ENCODE assay signal across 10 cellular contexts in the genomic region with DNA sequence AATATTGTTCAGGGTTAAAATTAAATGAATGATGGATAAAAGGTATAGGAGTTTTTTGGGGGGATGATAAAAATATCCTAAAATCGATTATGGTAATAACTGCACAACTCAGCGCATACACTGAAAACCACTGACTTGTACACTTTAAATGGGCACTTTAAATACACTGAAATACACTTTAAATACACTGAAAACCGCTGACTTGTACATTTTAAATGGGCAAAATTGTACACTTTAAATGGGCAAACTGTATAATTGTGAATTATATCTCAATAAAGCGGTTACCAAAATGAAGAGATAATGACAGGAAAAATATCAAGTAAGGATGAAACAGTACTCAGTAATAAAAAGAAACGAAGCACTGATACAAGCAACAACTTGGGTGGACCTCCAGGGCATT. TPM values are rescaled to one million over a fixed set of nuclear protein-coding genes. Genes with fewer than 3 reads are reported as not detected.
DNase-seq lines count a peak whose midpoint lies in the region; ATAC-seq and TF ChIP-seq lines count a peak whose summit lies in the region.
"Had no signal": no experiment of that assay in that cellular context is flagged by ENCODE, and none has a peak within 500 bp of the region (broad histone marks: within the 10 kb centered on the region; RNA-seq: fewer than 3 reads in every experiment).

No MANE protein-coding gene starts in this region.

- H3K27me3 Mint-ChIP-seq in CD4-positive, alpha-beta memory T cell, result no peaks in the 10 kb centered on the region
- H3K27me3 Mint-ChIP-seq in activated naive CD8-positive, alpha-beta T cell treated with anti-CD3 and anti-CD28 coated beads for 36 hours, result no peaks in the 10 kb centered on the region
- H3K27me3 Mint-ChIP-seq in naive thymus-derived CD4-positive, alpha-beta T cell, result no peaks in the 10 kb centered on the region

- no peak overlapping the region for H2AK9ac ChIP-seq in IMR-90 (replicated peaks; ENCODE audit: low read depth, low read length, poor library complexity)

- no peak for TF ChIP-seq POLR2A in IMR-90 (IDR thresholded peaks at IDR 0.05; ENCODE audit: low read depth, low read length)

- in situ Hi-C loops in IMR-90 (cut with MboI; ENCODE audit: low sequenced_read_pairs), result no loop called here

- H3K27ac Mint-ChIP-seq in CD4-positive, alpha-beta memory T cell, result peak overlapping the region; percentile 93 to 99 (median 98)
- no peak overlapping the region for H3K27ac Mint-ChIP-seq in activated naive CD8-positive, alpha-beta T cell treated with anti-CD3 and anti-CD28 coated beads for 36 hours
- H3K27ac Mint-ChIP-seq in naive thymus-derived CD4-positive, alpha-beta T cell, result peak overlapping the region; percentile 92 to 100 (median 97)

- CTCF ChIA-PET in CD4-positive, alpha-beta memory T cell (lab: Charles Lee; ENCODE audit: partially characterized antibody), result interaction anchor here (1.0 to 1.2 kb wide), 2 partner anchors 91 to 165 kb away, joined by 3 read pairs; no protein-coding TSS in a partner anchor
- CTCF ChIA-PET in IMR-90 (lab: Yijun Ruan, JAX), result no interaction called here
- CTCF ChIA-PET in naive thymus-derived CD4-positive, alpha-beta T cell (lab: Charles Lee), result no interaction called here

- no peak overlapping the region for H4K5ac ChIP-seq in IMR-90 (ENCODE audit: low read depth, low read length)

- peaks cover 15 to 32% (median 21%) of the 10 kb centered on the region in 4 donors for H3K4me1 Mint-ChIP-seq in CD4-positive, alpha-beta memory T cell
- H3K4me1 Mint-ChIP-seq in activated naive CD8-positive, alpha-beta T cell treated with anti-CD3 and anti-CD28 coated beads for 36 hours, result peaks cover 25% of the 10 kb centered on the region
- peaks cover 20 to 38% (median 28%) of the 10 kb centered on the region in 7 donors for H3K4me1 Mint-ChIP-seq in naive thymus-derived CD4-positive, alpha-beta T cell

- TF ChIP-seq CTCF in IMR-90 (conservative IDR thresholded peaks at IDR 0.05; ENCODE audit: low read depth, low read length) (no peak), heart right ventricle (IDR thresholded peaks at IDR 0.05) (no peak)

- no CpG with 5 or more reads among the region's 5 CpGs for WGBS in IMR-90 (ENCODE audit: extremely low coverage in 2 of 2, insufficient read length in 1 of 2), 2 experiments
- WGBS in heart right ventricle, 2 donors, result 89 to 97% methylated on average over 5 of the region's 5 CpGs

- peak overlapping the region; percentile 55 for H3K27ac ChIP-seq in CD4-positive, alpha-beta memory T cell (ENCODE audit: low read depth, low read length)
- H3K27ac ChIP-seq in IMR-90 (ENCODE audit: insufficient read depth, low read length) (no peak overlapping the region), heart right ventricle (peak overlapping the region in 1 of 10 donors; percentile 78)
- peak overlapping the region; percentile 94 for H3K27ac ChIP-seq in naive thymus-derived CD4-positive, alpha-beta T cell (ENCODE audit: low read depth, low read length)

- H4K20me1 ChIP-seq in IMR-90 (ENCODE audit: insufficient read depth, low read length), result peaks cover 3% of the 10 kb centered on the region; the same call in 1 of the 2 replicates

- POLR2A ChIA-PET in CD4-positive, alpha-beta memory T cell (lab: Charles Lee; ENCODE audit: partially characterized antibody), result interaction anchor here (2.5 to 5.0 kb wide), 2 partner anchors 35 to 81 kb away, joined by 12 to 27 read pairs; no protein-coding TSS in a partner anchor
- POLR2A ChIA-PET in IMR-90 (lab: Charles Lee; ENCODE audit: unreplicated experiment), result no interaction called here
- POLR2A ChIA-PET in naive thymus-derived CD4-positive, alpha-beta T cell (lab: Charles Lee), result interaction anchor here (0.5 to 1.4 kb wide), 4 partner anchors 35 to 164 kb away, joined by 3 to 6 read pairs (median 4); no protein-coding TSS in a partner anchor

- H3K36me3 ChIP-seq in CD4-positive, alpha-beta memory T cell (ENCODE audit: insufficient read depth, low read length), result peaks cover 5% of the 10 kb centered on the region
- H3K36me3 ChIP-seq in IMR-90 (ENCODE audit: control insufficient read depth, insufficient read depth, low read length) (peaks cover 5% of the 10 kb centered on the region; the same call in 1 of the 2 replicates), heart right ventricle (peaks cover 0 to 31% (median 8%) of the 10 kb centered on the region in 9 donors)
- H3K36me3 ChIP-seq in naive thymus-derived CD4-positive, alpha-beta T cell (ENCODE audit: control insufficient read depth in 2 of 3, insufficient read depth in 3 of 3, low read length in 3 of 3), result peaks cover 0 to 23% (median 7%) of the 10 kb centered on the region in 3 experiments

- no peak overlapping the region for H3K14ac ChIP-seq in IMR-90 (replicated peaks; ENCODE audit: low read depth, low read length)

- H3K4me3 Mint-ChIP-seq in CD4-positive, alpha-beta memory T cell, result peak overlapping the region in 7 of 8 donors; percentile 18 to 99 (median 97)
- peak overlapping the region; percentile 100 for H3K4me3 Mint-ChIP-seq in activated naive CD8-positive, alpha-beta T cell treated with anti-CD3 and anti-CD28 coated beads for 36 hours
- peak overlapping the region in 9 of 10 donors; percentile 86 to 100 (median 97) for H3K4me3 Mint-ChIP-seq in naive thymus-derived CD4-positive, alpha-beta T cell

- no peak overlapping the region for H3K23ac ChIP-seq in IMR-90 (ENCODE audit: low read depth, low read length)

- H3K56ac ChIP-seq in IMR-90 (ENCODE audit: extremely low read depth, insufficient read depth, low read length), result no peak overlapping the region

- H2BK15ac ChIP-seq in IMR-90 (ENCODE audit: low read depth, low read length), result no peak overlapping the region

- no peak overlapping the region for H2AK5ac ChIP-seq in IMR-90 (ENCODE audit: low read depth, low read length)

- H3K4me2 ChIP-seq in IMR-90 (ENCODE audit: low read depth, low read length), result no peak overlapping the region

- peaks cover 34 to 43% of the 10 kb centered on the region in 2 experiments for H3K79me1 ChIP-seq in IMR-90 (ENCODE audit: low read depth in 1 of 2, low read length in 2 of 2)

- H2AFZ ChIP-seq in IMR-90 (replicated peaks; ENCODE audit: low read length, poor library complexity), result no peak overlapping the region

- H4K91ac ChIP-seq in IMR-90 (ENCODE audit: insufficient read depth, low read depth, low read length), result no peak overlapping the region

- H3K9me1 ChIP-seq in IMR-90 (ENCODE audit: insufficient read depth, low read length), result peaks cover 11% of the 10 kb centered on the region

- H3K4me1 ChIP-seq in CD4-positive, alpha-beta memory T cell (ENCODE audit: insufficient read depth, low read length), result peaks cover 24% of the 10 kb centered on the region
- H3K4me1 ChIP-seq in IMR-90 (ENCODE audit: control insufficient read depth, insufficient read depth, low read length) (peaks cover 2% of the 10 kb centered on the region), heart right ventricle (peaks cover 0 to 16% (median 11%) of the 10 kb centered on the region in 9 donors)
- peaks cover 14 to 16% of the 10 kb centered on the region in 2 donors for H3K4me1 ChIP-seq in naive thymus-derived CD4-positive, alpha-beta T cell (ENCODE audit: control insufficient read depth in 2 of 2, insufficient read depth in 2 of 2, low read length in 2 of 2)

- TF ChIP-seq RAD21 in IMR-90 (IDR thresholded peaks at IDR 0.05; ENCODE audit: low read length), result no peak

- no peak for DNase-seq in CD4-positive, alpha-beta memory T cell
- DNase-seq in IMR-90, result no peak
- no peak for DNase-seq in activated naive CD8-positive, alpha-beta T cell treated with anti-CD3 and anti-CD28 coated beads for 36 hours
- DNase-seq in naive thymus-derived CD4-positive, alpha-beta T cell, result no peak
- no peak for DNase-seq in HCEC 1CT
- no peak for DNase-seq in heart right ventricle
- DNase-seq in hippocampal formation (lab: John Stamatoyannopoulos, UW), result no peak
- DNase-seq in NCI-H2196 (lab: John Stamatoyannopoulos, UW; ENCODE audit: unreplicated experiment), result no peak
- DNase-seq: body of pancreas, NCI-H2107 had no signal

- H3K4me3 ChIP-seq in CD4-positive, alpha-beta memory T cell (ENCODE audit: low read length in 2 of 2), result no peak overlapping the region
- H3K4me3 ChIP-seq in IMR-90 (ENCODE audit: insufficient read depth, low read depth, low read length) (no peak overlapping the region), heart right ventricle (no peak overlapping the region)
- no peak overlapping the region for H3K4me3 ChIP-seq in naive thymus-derived CD4-positive, alpha-beta T cell (ENCODE audit: low read length)
- H3K4me3 ChIP-seq: body of pancreas had no signal

- no peak overlapping the region for H2BK20ac ChIP-seq in IMR-90 (ENCODE audit: low read depth, low read length)

- peaks cover 16 to 20% of the 10 kb centered on the region in 2 donors for H3K36me3 Mint-ChIP-seq in CD4-positive, alpha-beta memory T cell
- H3K36me3 Mint-ChIP-seq in activated naive CD8-positive, alpha-beta T cell treated with anti-CD3 and anti-CD28 coated beads for 36 hours, result peaks cover 29% of the 10 kb centered on the region
- peaks cover 0 to 26% (median 8%) of the 10 kb centered on the region in 5 donors for H3K36me3 Mint-ChIP-seq in naive thymus-derived CD4-positive, alpha-beta T cell

- H4K8ac ChIP-seq in IMR-90 (ENCODE audit: low read depth in 2 of 2, low read length in 2 of 2), result peak overlapping the region; percentile 76 to 97; a peak in 2 of 4 replicates

- H2BK5ac ChIP-seq in IMR-90 (ENCODE audit: low read depth, low read length, poor library complexity, severe bottlenecking), result no peak overlapping the region

- H3K18ac ChIP-seq in IMR-90 (ENCODE audit: low read depth, low read length), result no peak overlapping the region

- no peak overlapping the region for H3K4ac ChIP-seq in IMR-90 (ENCODE audit: low read depth, low read length)

- intact Hi-C loops in CD4-positive, alpha-beta memory T cell (cut with micrococcal nuclease), result no loop called here
- intact Hi-C loops in IMR-90 (cut with micrococcal nuclease), result no loop called here
- intact Hi-C loops in naive thymus-derived CD4-positive, alpha-beta T cell (cut with micrococcal nuclease), result loop anchor here in 1 of 2 donors (5.0 to 10.0 kb wide), 2 partner anchors 164 to 894 kb away; a partner anchor contains a TSS
- intact Hi-C loops in heart right ventricle (cut with DNase I), result no loop called here

- no TSS peak for BruUV-seq in IMR-90 (replicated peaks; lab: Mats Ljungman, UMichigan)

- no peak overlapping the region for H2BK120ac ChIP-seq in IMR-90 (ENCODE audit: low read depth, low read length)

- no peaks in the 10 kb centered on the region for H3K27me3 ChIP-seq in CD4-positive, alpha-beta memory T cell (ENCODE audit: insufficient read depth, low read length)
- H3K27me3 ChIP-seq in IMR-90 (ENCODE audit: control insufficient read depth, insufficient read depth, low read length), result no peaks in the 10 kb centered on the region
- no peaks in the 10 kb centered on the region for H3K27me3 ChIP-seq in naive thymus-derived CD4-positive, alpha-beta T cell (ENCODE audit: control insufficient read depth in 2 of 2, insufficient read depth in 2 of 2, low read length in 2 of 2)
- no peaks in the 10 kb centered on the region for H3K27me3 ChIP-seq in heart right ventricle
- H3K27me3 ChIP-seq: body of pancreas had no signal

- ATAC-seq in IMR-90 (ENCODE audit: low read depth) (no peak), heart right ventricle (no peak)
- ATAC-seq in naive thymus-derived CD4-positive, alpha-beta T cell, result no peak

- dilution Hi-C loops in IMR-90 (cut with HindIII; ENCODE audit: low sequenced_read_pairs, unreplicated experiment), result no loop called here

- no peaks in the 10 kb centered on the region for H3K9me3 ChIP-seq in CD4-positive, alpha-beta memory T cell (ENCODE audit: control insufficient read depth in 1 of 2, low read length in 2 of 2)
- H3K9me3 ChIP-seq in IMR-90 (ENCODE audit: control insufficient read depth, insufficient read depth, low read length) (no peaks in the 10 kb centered on the region), heart right ventricle (no peaks in the 10 kb centered on the region)
- H3K9me3 ChIP-seq in naive thymus-derived CD4-positive, alpha-beta T cell (ENCODE audit: control insufficient read depth in 2 of 3, low read length in 3 of 3), result no peaks in the 10 kb centered on the region
- H3K9me3 ChIP-seq: body of pancreas had no signal

- H3K9me3 Mint-ChIP-seq in CD4-positive, alpha-beta memory T cell, result no peaks in the 10 kb centered on the region
- no peaks in the 10 kb centered on the region for H3K9me3 Mint-ChIP-seq in activated naive CD8-positive, alpha-beta T cell treated with anti-CD3 and anti-CD28 coated beads for 36 hours
- peaks cover 0 to 1% (median 0%) of the 10 kb centered on the region in 11 donors for H3K9me3 Mint-ChIP-seq in naive thymus-derived CD4-positive, alpha-beta T cell

- no peak overlapping the region for H3K9ac ChIP-seq in IMR-90 (ENCODE audit: low read depth, low read length)

RNA-seq across cellular contexts. Expression of a gene that starts 1.5 kb away (rescaled TPM):
- 100 to 1,000 TPM; 118 to 124 TPM for total RNA-seq in CD4-positive, alpha-beta memory T cell
- polyA plus RNA-seq in CD4-positive, alpha-beta memory T cell, result 10 to 100 TPM; 13.4 to 30.6 TPM
- total RNA-seq in IMR-90 (2012; rRNA removed) (24.9 and 30.8 TPM in 2 replicates), heart right ventricle (1 to 10 TPM; 1.8 to 8.5 (median 3.5) TPM)
- polyA plus RNA-seq in IMR-90 (2012; rRNA removed) (33.5 and 34.0 TPM in 2 replicates), heart right ventricle (1 to 10 TPM; 5.2 to 9.9 TPM)
- polyA plus RNA-seq in IMR-90 (2012; cell fraction: cytosol; rRNA removed), result 18.0 and 18.4 TPM in 2 replicates
- polyA plus RNA-seq in IMR-90 (2012; cell fraction: nucleus; rRNA removed; ENCODE audit: low replicate concordance), result 60.4 and 99.1 TPM in 2 replicates
- 100 to 1,000 TPM; 147 to 165 TPM for total RNA-seq in activated naive CD8-positive, alpha-beta T cell treated with anti-CD3 and anti-CD28 coated beads for 36 hours
- 100 to 1,000 TPM in 4 of 5 experiments, 10 to 100 TPM in 1; 61.0 to 134 (median 122) TPM for total RNA-seq in naive thymus-derived CD4-positive, alpha-beta T cell
- 10 to 100 TPM; 38.1 to 44.6 TPM for polyA plus RNA-seq in naive thymus-derived CD4-positive, alpha-beta T cell

RNA-seq across cellular contexts. Expression of a gene that starts 1.8 kb away (rescaled TPM):
- 10 to 100 TPM; 10.5 to 11.8 TPM for total RNA-seq in CD4-positive, alpha-beta memory T cell
- 1 to 10 TPM in 1 of 2 donors, under 1 TPM in 1; 0.25 to 1.6 TPM for polyA plus RNA-seq in CD4-positive, alpha-beta memory T cell
- 0.54 and 0.56 TPM in 2 replicates for total RNA-seq in IMR-90 (2012; rRNA removed)
- 2.2 and 3.4 TPM in 2 replicates for polyA plus RNA-seq in IMR-90 (2012; rRNA removed)
- polyA plus RNA-seq in IMR-90 (2012; cell fraction: cytosol; rRNA removed), result 2.6 and 2.8 TPM in 2 replicates
- 2.9 and 3.2 TPM in 2 replicates for polyA plus RNA-seq in IMR-90 (2012; cell fraction: nucleus; rRNA removed; ENCODE audit: low replicate concordance)
- total RNA-seq in activated naive CD8-positive, alpha-beta T cell treated with anti-CD3 and anti-CD28 coated beads for 36 hours, result 1 to 10 TPM; 7.3 to 7.7 TPM
- 10 to 100 TPM in 1 of 5 experiments, 1 to 10 TPM in 4; 5.0 to 11.6 (median 7.4) TPM for total RNA-seq in naive thymus-derived CD4-positive, alpha-beta T cell
- polyA plus RNA-seq in naive thymus-derived CD4-positive, alpha-beta T cell, result 1 to 10 TPM in 1 of 2 donors, under 1 TPM in 1; 0.82 to 1.0 TPM
- total RNA-seq in heart right ventricle, result 1 to 10 TPM; 5.5 to 8.5 (median 6.6) TPM
- 1 to 10 TPM; 3.8 to 4.1 TPM for polyA plus RNA-seq in heart right ventricle

RNA-seq across cellular contexts. Expression of a gene that starts 58.1 kb away (rescaled TPM):
- total RNA-seq in CD4-positive, alpha-beta memory T cell, result 10 to 100 TPM; 10.7 to 11.1 TPM
- polyA plus RNA-seq in CD4-positive, alpha-beta memory T cell, result under 1 TPM; 0.44 to 0.81 TPM
- 4.3 and 5.0 TPM in 2 replicates for total RNA-seq in IMR-90 (2012; rRNA removed)
- 5.7 and 6.5 TPM in 2 replicates for polyA plus RNA-seq in IMR-90 (2012; rRNA removed)
- polyA plus RNA-seq in IMR-90 (2012; cell fraction: cytosol; rRNA removed), result 4.2 and 6.1 TPM in 2 replicates
- 15.0 and 23.0 TPM in 2 replicates for polyA plus RNA-seq in IMR-90 (2012; cell fraction: nucleus; rRNA removed; ENCODE audit: low replicate concordance)
- total RNA-seq in activated naive CD8-positive, alpha-beta T cell treated with anti-CD3 and anti-CD28 coated beads for 36 hours, result 1 to 10 TPM; 2.0 to 2.5 TPM
- total RNA-seq in naive thymus-derived CD4-positive, alpha-beta T cell, result 10 to 100 TPM in 2 of 5 experiments, 1 to 10 TPM in 3; 3.3 to 21.2 (median 9.1) TPM
- 1 to 10 TPM; 1.2 to 2.3 TPM for polyA plus RNA-seq in naive thymus-derived CD4-positive, alpha-beta T cell
- total RNA-seq in heart right ventricle, result 10 to 100 TPM; 28.1 to 71.2 (median 46.3) TPM
- 10 to 100 TPM; 15.0 to 59.7 TPM for polyA plus RNA-seq in heart right ventricle
